In genomic region chr6:82270791-82271392, GRCh38 we compare ENCODE assay signal across 8 cellular contexts. TPM values are rescaled to one million over a fixed set of nuclear protein-coding genes. Genes with fewer than 3 reads are reported as not detected.
DNase-seq lines count a peak whose midpoint lies in the region; ATAC-seq and TF ChIP-seq lines count a peak whose summit lies in the region.

No MANE protein-coding gene starts in this region.

- TF ChIP-seq CTCF in GM12865 (IDR thresholded peaks at IDR 0.05; ENCODE audit: insufficient read depth, low read depth, low read length, missing control alignments) (peak; percentile 43), chondrocyte (IDR thresholded peaks at IDR 0.05) (peak; percentile 94)

- no peak overlapping the region for H3K27ac Mint-ChIP-seq in chondrocyte (ENCODE audit: unreplicated experiment)

- peak; percentile 36 for DNase-seq in ACHN
- peak; percentile 54 for DNase-seq in GM12865 (ENCODE audit: low read depth)
- peak; percentile 68 for DNase-seq in NCI-H748 (lab: John Stamatoyannopoulos, UW; ENCODE audit: unreplicated experiment)
- no peak for DNase-seq in chondrocyte (ENCODE audit: low spot score)
- DNase-seq in midbrain (lab: John Stamatoyannopoulos, UW), result peak; percentile 60
- no peak for DNase-seq in activated CD8-positive, alpha-beta memory T cell treated with anti-CD3 and anti-CD28 coated beads, Interleukin-2, amount 50 U/mL, for 4 hours

- H3K27me3 Mint-ChIP-seq in chondrocyte (ENCODE audit: low read depth), result peaks cover 52% of the 10 kb centered on the region

- H3K9me3 Mint-ChIP-seq in chondrocyte (ENCODE audit: low read depth), result no peaks in the 10 kb centered on the region

- no peak overlapping the region for H3K4me3 ChIP-seq in GM12865 (ENCODE audit: low read depth, low read length)

- ATAC-seq in HG02938 (IDR thresholded peaks at IDR 0.05; ENCODE audit: unreplicated experiment), result peak; percentile 62
- ATAC-seq in GM19467 (IDR thresholded peaks at IDR 0.05; ENCODE audit: unreplicated experiment), result no peak

- no peak overlapping the region for H3K4me3 Mint-ChIP-seq in chondrocyte (ENCODE audit: unreplicated experiment)

- H3K4me1 Mint-ChIP-seq in chondrocyte (ENCODE audit: low read depth), result no peaks in the 10 kb centered on the region

- in situ Hi-C loops in ACHN (cut with HindIII; ENCODE audit: low pct_ligation_motif_present, low pct_unique_long_range_greater_than_20kb, low sequenced_read_pairs), result no loop called here

- H3K36me3 Mint-ChIP-seq in chondrocyte (ENCODE audit: low read depth), result no peaks in the 10 kb centered on the region

RNA-seq across cellular contexts. Expression of gene IBTK, which starts 23.3 kb away (rescaled TPM):
- 30.0 to 35.3 TPM (median 30.7 TPM) in 3 replicates for total RNA-seq in chondrocyte

Comparison
In these comparisons a context has a peak if more than half of its experiments do, and no peak if none do; other contexts are left out.
1. DNase-seq: peak in ACHN (single experiment), GM12865 (single experiment), NCI-H748 (single experiment) and midbrain (single experiment); none in chondrocyte (single experiment) and activated CD8-positive, alpha-beta memory T cell treated with anti-CD3 and anti-CD28 coated beads, Interleukin-2, amount 50 U/mL, for 4 hours (single experiment).